7 cellular contexts compared by ENCODE assay signal in genomic region chr5:16945163-16945562, GRCh38.
"Had no signal": no experiment of that assay in that cellular context is flagged by ENCODE, and none has a peak within 500 bp of the region (broad histone marks: within the 10 kb centered on the region; RNA-seq: fewer than 3 reads in every experiment).

No MANE protein-coding gene starts in this region.

- ATAC-seq: GM23338 had no signal

- H3K4me3 Mint-ChIP-seq: GM23338, H9, HFFc6 had no signal

- H3K27ac ChIP-seq: HL-60 had no signal

- H3K27ac Mint-ChIP-seq: GM23338, H9, HFFc6 had no signal

- H3K4me3 ChIP-seq: GM23338 had no signal

- H3K4me1 Mint-ChIP-seq: GM23338, H9 had no signal

- DNase-seq: H9, HCEC 1CT, HFFc6, IMR-90, KG1 had no signal
